17 cellular contexts compared by ENCODE assay signal in genomic region chr19:51706296-51706695, GRCh38. TPM values are rescaled to one million over a fixed set of nuclear protein-coding genes. Genes with fewer than 3 reads are reported as not detected.
A peak's percentile ranks its signal among the peaks of the same experiment; 100 is the strongest.
DNase-seq lines count a peak whose midpoint lies in the region; TF ChIP-seq lines count a peak whose summit lies in the region.
"Had no signal": no experiment of that assay in that cellular context is flagged by ENCODE, and none has a peak within 500 bp of the region (broad histone marks: within the 10 kb centered on the region; RNA-seq: fewer than 3 reads in every experiment).

No MANE protein-coding gene starts in this region.

- peaks cover 21% of the 10 kb centered on the region for H3K4me1 Mint-ChIP-seq in T-helper 1 cell treated with Interleukin-12 subunit alpha and Interleukin-12 subunit beta and Interleukin-4 antibody, amounts not matched to agents 30 μg/mL and 1 μg/mL, for 36 hours (ENCODE audit: low read depth)
- H3K4me1 Mint-ChIP-seq in IgD-negative memory B cell (peaks cover 20 to 31% (median 22%) of the 10 kb centered on the region in 3 donors), brain (peaks cover 50% of the 10 kb centered on the region), nephron progenitor cell (peaks cover 61% of the 10 kb centered on the region)

- H3K9me3 Mint-ChIP-seq in T-helper 1 cell treated with Interleukin-12 subunit alpha and Interleukin-12 subunit beta and Interleukin-4 antibody, amounts not matched to agents 30 μg/mL and 1 μg/mL, for 36 hours, result no peaks in the 10 kb centered on the region
- peaks cover 0 to 3% (median 1%) of the 10 kb centered on the region in 3 donors for H3K9me3 Mint-ChIP-seq in IgD-negative memory B cell
- H3K9me3 Mint-ChIP-seq in brain, result no peaks in the 10 kb centered on the region
- H3K9me3 Mint-ChIP-seq in nephron progenitor cell, result no peaks in the 10 kb centered on the region

- H3K4me3 Mint-ChIP-seq in T-helper 1 cell treated with Interleukin-12 subunit alpha and Interleukin-12 subunit beta and Interleukin-4 antibody, amounts not matched to agents 30 μg/mL and 1 μg/mL, for 36 hours, result peak overlapping the region; percentile 43
- H3K4me3 Mint-ChIP-seq in IgD-negative memory B cell (peak overlapping the region in 3 of 4 donors; percentile 58 to 96 (median 75)), brain (peak overlapping the region; percentile 14 to 87 (median 69)), nephron progenitor cell (peak overlapping the region; percentile 84)

- peak overlapping the region; percentile 83 for H3K27ac Mint-ChIP-seq in T-helper 1 cell treated with Interleukin-12 subunit alpha and Interleukin-12 subunit beta and Interleukin-4 antibody, amounts not matched to agents 30 μg/mL and 1 μg/mL, for 36 hours
- H3K27ac Mint-ChIP-seq in IgD-negative memory B cell, result peak overlapping the region in 2 of 3 donors; percentile 37 to 54
- peak overlapping the region; percentile 54 to 98 (median 72) for H3K27ac Mint-ChIP-seq in brain
- H3K27ac Mint-ChIP-seq in nephron progenitor cell, result peak overlapping the region; percentile 10

- peaks cover 12% of the 10 kb centered on the region for H3K27me3 Mint-ChIP-seq in T-helper 1 cell treated with Interleukin-12 subunit alpha and Interleukin-12 subunit beta and Interleukin-4 antibody, amounts not matched to agents 30 μg/mL and 1 μg/mL, for 36 hours (ENCODE audit: low read depth)
- H3K27me3 Mint-ChIP-seq in IgD-negative memory B cell (peaks cover 21% of the 10 kb centered on the region), brain (peaks cover 3% of the 10 kb centered on the region), nephron progenitor cell (ENCODE audit: low read depth, poor library complexity) (peaks cover 18% of the 10 kb centered on the region)

- peaks cover 18% of the 10 kb centered on the region for H3K36me3 Mint-ChIP-seq in T-helper 1 cell treated with Interleukin-12 subunit alpha and Interleukin-12 subunit beta and Interleukin-4 antibody, amounts not matched to agents 30 μg/mL and 1 μg/mL, for 36 hours (ENCODE audit: low read depth)
- peaks cover 4% of the 10 kb centered on the region for H3K36me3 Mint-ChIP-seq in IgD-negative memory B cell
- H3K36me3 Mint-ChIP-seq in brain, result peaks cover 46% of the 10 kb centered on the region
- peaks cover 52% of the 10 kb centered on the region for H3K36me3 Mint-ChIP-seq in nephron progenitor cell (ENCODE audit: low read depth)

- no peak for TF ChIP-seq CTCF in brain (conservative IDR thresholded peaks at IDR 0.05)
- no peak for TF ChIP-seq CTCF in nephron progenitor cell (IDR thresholded peaks at IDR 0.05)

- DNase-seq in T-helper 1 cell (no peak), nephron progenitor cell (no peak), islet precursor cell (no peak), superior temporal gyrus (ENCODE audit: extremely low spot score) (no peak)
- DNase-seq in central memory CD4-positive, alpha-beta T cell, result no peak
- DNase-seq: C1 segment of cervical spinal cord, EL, left colon, NCI-H1417 treated with DMSO at 0.1 percent for 48 hours, NCI-H446, Right ventricle myocardium superior, T-helper 9 cell, testis had no signal

RNA-seq across cellular contexts. Expression of gene SPACA6, which starts 13.2 kb away (rescaled TPM):
- polyA plus RNA-seq in IgD-negative memory B cell (2.1 TPM), brain (ENCODE audit: insufficient read depth, low read depth, low replicate concordance) (5.9 TPM)

RNA-seq across cellular contexts. Expression of gene HAS1, which starts 17.5 kb away (rescaled TPM):
- not detected for polyA plus RNA-seq in IgD-negative memory B cell
- 0.92 TPM for polyA plus RNA-seq in brain (ENCODE audit: insufficient read depth, low read depth, low replicate concordance)

RNA-seq across cellular contexts. Expression of gene FPR1, which starts 45.4 kb away (rescaled TPM):
- polyA plus RNA-seq in IgD-negative memory B cell (1.5 TPM), brain (ENCODE audit: insufficient read depth, low read depth, low replicate concordance) (3.1 TPM)
- polyA plus RNA-seq: cardiac muscle cell had no signal

RNA-seq across cellular contexts. Expression of gene FPR2, which starts 54.7 kb away (rescaled TPM):
- polyA plus RNA-seq in IgD-negative memory B cell (not detected), brain (ENCODE audit: insufficient read depth, low read depth, low replicate concordance) (0.29 TPM)
- polyA plus RNA-seq: cardiac muscle cell had no signal

RNA-seq across cellular contexts. Expression of gene SIGLEC14, which starts 59.7 kb away (rescaled TPM):
- polyA plus RNA-seq in IgD-negative memory B cell, result 15.0 TPM
- 0.34 TPM for polyA plus RNA-seq in brain (ENCODE audit: insufficient read depth, low read depth, low replicate concordance)
- polyA plus RNA-seq: cardiac muscle cell had no signal

Comparison
In these comparisons a context has a peak if more than half of its experiments do, and no peak if none do; other contexts are left out.
1. H3K27ac Mint-ChIP-seq: peak in every context shown above with its lines; median percentile 83 in T-helper 1 cell treated with Interleukin-12 subunit alpha and Interleukin-12 subunit beta and Interleukin-4 antibody, amounts not matched to agents 30 μg/mL and 1 μg/mL, for 36 hours; 72 in brain; 46 in IgD-negative memory B cell; 10 in nephron progenitor cell.